ENCODE assay signal across 1 cellular context in genomic region chr22:24427500-24428164, GRCh38.
TF ChIP-seq lines count a peak whose summit lies in the region.

Gene ADORA2A (plus strand): TSS chr22:24427599. CDS start chr22:24433405, 5,806 bp downstream.

TF ChIP-seq in GM12878, 131 proteins besides CTCF, POLR2A, EP300 and RAD21 (continued from another document and continues in another):
- TF ChIP-seq, protein P1, sequence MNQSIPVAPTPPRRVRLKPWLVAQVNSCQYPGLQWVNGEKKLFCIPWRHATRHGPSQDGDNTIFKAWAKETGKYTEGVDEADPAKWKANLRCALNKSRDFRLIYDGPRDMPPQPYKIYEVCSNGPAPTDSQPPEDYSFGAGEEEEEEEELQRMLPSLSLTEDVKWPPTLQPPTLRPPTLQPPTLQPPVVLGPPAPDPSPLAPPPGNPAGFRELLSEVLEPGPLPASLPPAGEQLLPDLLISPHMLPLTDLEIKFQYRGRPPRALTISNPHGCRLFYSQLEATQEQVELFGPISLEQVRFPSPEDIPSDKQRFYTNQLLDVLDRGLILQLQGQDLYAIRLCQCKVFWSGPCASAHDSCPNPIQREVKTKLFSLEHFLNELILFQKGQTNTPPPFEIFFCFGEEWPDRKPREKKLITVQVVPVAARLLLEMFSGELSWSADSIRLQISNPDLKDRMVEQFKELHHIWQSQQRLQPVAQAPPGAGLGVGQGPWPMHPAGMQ (IDR thresholded peaks at IDR 0.05; ENCODE audit: borderline replicate concordance): no peak
- TF ChIP-seq SMAD5 (IDR thresholded peaks at IDR 0.05; ENCODE audit: low read depth): no peak
- TF ChIP-seq, protein P2, sequence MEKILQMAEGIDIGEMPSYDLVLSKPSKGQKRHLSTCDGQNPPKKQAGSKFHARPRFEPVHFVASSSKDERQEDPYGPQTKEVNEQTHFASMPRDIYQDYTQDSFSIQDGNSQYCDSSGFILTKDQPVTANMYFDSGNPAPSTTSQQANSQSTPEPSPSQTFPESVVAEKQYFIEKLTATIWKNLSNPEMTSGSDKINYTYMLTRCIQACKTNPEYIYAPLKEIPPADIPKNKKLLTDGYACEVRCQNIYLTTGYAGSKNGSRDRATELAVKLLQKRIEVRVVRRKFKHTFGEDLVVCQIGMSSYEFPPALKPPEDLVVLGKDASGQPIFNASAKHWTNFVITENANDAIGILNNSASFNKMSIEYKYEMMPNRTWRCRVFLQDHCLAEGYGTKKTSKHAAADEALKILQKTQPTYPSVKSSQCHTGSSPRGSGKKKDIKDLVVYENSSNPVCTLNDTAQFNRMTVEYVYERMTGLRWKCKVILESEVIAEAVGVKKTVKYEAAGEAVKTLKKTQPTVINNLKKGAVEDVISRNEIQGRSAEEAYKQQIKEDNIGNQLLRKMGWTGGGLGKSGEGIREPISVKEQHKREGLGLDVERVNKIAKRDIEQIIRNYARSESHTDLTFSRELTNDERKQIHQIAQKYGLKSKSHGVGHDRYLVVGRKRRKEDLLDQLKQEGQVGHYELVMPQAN (conservative IDR thresholded peaks at IDR 0.05): peak; percentile 37
- no peak for TF ChIP-seq ZSCAN29 (IDR thresholded peaks at IDR 0.05)
- no peak for TF ChIP-seq FOXM1 (IDR thresholded peaks at IDR 0.05; ENCODE audit: low read depth, low read length)
- TF ChIP-seq JUND (IDR thresholded peaks at IDR 0.05; ENCODE audit: low read depth, low read length): no peak
- no peak for TF ChIP-seq MYB (IDR thresholded peaks at IDR 0.05; ENCODE audit: borderline replicate concordance, low read depth, low read length)
- TF ChIP-seq USF2 (IDR thresholded peaks at IDR 0.05; ENCODE audit: borderline replicate concordance, low read depth, low read length): peak; percentile 84
- no peak for TF ChIP-seq CEBPB (IDR thresholded peaks at IDR 0.05; ENCODE audit: borderline replicate concordance in 1 of 2, low read depth in 2 of 2, low read length in 2 of 2)
- 0 out of 2 replicates have a peak, but pooled peaks have one; percentile 31 for TF ChIP-seq ZNF207 (IDR thresholded peaks at IDR 0.05; ENCODE audit: borderline replicate concordance)
- TF ChIP-seq HCFC1 (IDR thresholded peaks at IDR 0.05; ENCODE audit: low read length): no peak
- TF ChIP-seq FOS (IDR thresholded peaks at IDR 0.05; ENCODE audit: borderline replicate concordance, extremely low read depth, insufficient read length): no peak
- peak; percentile 29 for TF ChIP-seq PBX3 (IDR thresholded peaks at IDR 0.05; ENCODE audit: insufficient replicate concordance, low read depth, low read length)
- TF ChIP-seq E2F4 (IDR thresholded peaks at IDR 0.05; ENCODE audit: low read depth, low read length): no peak
- TF ChIP-seq IRF3 (IDR thresholded peaks at IDR 0.05): no peak
- TF ChIP-seq BCL3 (IDR thresholded peaks at IDR 0.05; ENCODE audit: borderline replicate concordance, insufficient read depth, low read depth, low read length, poor library complexity, severe bottlenecking): no peak
- TF ChIP-seq, protein P3, sequence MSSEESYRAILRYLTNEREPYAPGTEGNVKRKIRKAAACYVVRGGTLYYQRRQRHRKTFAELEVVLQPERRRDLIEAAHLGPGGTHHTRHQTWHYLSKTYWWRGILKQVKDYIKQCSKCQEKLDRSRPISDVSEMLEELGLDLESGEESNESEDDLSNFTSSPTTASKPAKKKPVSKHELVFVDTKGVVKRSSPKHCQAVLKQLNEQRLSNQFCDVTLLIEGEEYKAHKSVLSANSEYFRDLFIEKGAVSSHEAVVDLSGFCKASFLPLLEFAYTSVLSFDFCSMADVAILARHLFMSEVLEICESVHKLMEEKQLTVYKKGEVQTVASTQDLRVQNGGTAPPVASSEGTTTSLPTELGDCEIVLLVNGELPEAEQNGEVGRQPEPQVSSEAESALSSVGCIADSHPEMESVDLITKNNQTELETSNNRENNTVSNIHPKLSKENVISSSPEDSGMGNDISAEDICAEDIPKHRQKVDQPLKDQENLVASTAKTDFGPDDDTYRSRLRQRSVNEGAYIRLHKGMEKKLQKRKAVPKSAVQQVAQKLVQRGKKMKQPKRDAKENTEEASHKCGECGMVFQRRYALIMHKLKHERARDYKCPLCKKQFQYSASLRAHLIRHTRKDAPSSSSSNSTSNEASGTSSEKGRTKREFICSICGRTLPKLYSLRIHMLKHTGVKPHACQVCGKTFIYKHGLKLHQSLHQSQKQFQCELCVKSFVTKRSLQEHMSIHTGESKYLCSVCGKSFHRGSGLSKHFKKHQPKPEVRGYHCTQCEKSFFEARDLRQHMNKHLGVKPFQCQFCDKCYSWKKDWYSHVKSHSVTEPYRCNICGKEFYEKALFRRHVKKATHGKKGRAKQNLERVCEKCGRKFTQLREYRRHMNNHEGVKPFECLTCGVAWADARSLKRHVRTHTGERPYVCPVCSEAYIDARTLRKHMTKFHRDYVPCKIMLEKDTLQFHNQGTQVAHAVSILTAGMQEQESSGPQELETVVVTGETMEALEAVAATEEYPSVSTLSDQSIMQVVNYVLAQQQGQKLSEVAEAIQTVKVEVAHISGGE (CRISPR knock-in tag; IDR thresholded peaks at IDR 0.05): no peak
- TF ChIP-seq BCL11A (IDR thresholded peaks at IDR 0.05; ENCODE audit: low read depth, low read length): 0 out of 2 replicates have a peak, but pooled peaks have one; percentile 12
- TF ChIP-seq TAF1 (IDR thresholded peaks at IDR 0.05; ENCODE audit: borderline replicate concordance, low read depth, low read length): peak; percentile 18; the same call in 1 of the 2 replicates
- no peak for TF ChIP-seq ZNF274 (IDR thresholded peaks at IDR 0.05; ENCODE audit: insufficient read depth, insufficient read length)
- TF ChIP-seq CHD4 (IDR thresholded peaks at IDR 0.05): no peak
- TF ChIP-seq, protein P4, sequence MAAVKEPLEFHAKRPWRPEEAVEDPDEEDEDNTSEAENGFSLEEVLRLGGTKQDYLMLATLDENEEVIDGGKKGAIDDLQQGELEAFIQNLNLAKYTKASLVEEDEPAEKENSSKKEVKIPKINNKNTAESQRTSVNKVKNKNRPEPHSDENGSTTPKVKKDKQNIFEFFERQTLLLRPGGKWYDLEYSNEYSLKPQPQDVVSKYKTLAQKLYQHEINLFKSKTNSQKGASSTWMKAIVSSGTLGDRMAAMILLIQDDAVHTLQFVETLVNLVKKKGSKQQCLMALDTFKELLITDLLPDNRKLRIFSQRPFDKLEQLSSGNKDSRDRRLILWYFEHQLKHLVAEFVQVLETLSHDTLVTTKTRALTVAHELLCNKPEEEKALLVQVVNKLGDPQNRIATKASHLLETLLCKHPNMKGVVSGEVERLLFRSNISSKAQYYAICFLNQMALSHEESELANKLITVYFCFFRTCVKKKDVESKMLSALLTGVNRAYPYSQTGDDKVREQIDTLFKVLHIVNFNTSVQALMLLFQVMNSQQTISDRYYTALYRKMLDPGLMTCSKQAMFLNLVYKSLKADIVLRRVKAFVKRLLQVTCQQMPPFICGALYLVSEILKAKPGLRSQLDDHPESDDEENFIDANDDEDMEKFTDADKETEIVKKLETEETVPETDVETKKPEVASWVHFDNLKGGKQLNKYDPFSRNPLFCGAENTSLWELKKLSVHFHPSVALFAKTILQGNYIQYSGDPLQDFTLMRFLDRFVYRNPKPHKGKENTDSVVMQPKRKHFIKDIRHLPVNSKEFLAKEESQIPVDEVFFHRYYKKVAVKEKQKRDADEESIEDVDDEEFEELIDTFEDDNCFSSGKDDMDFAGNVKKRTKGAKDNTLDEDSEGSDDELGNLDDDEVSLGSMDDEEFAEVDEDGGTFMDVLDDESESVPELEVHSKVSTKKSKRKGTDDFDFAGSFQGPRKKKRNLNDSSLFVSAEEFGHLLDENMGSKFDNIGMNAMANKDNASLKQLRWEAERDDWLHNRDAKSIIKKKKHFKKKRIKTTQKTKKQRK (IDR thresholded peaks at IDR 0.05; ENCODE audit: low read depth, low read length): no peak
- no peak for TF ChIP-seq EZH2 (IDR thresholded peaks at IDR 0.05; ENCODE audit: borderline replicate concordance, control insufficient read depth, low read depth, low read length)
- TF ChIP-seq YBX1 (IDR thresholded peaks at IDR 0.05): no peak
- 0 out of 2 replicates have a peak, but pooled peaks have one; percentile 37 for TF ChIP-seq CHD1 (IDR thresholded peaks at IDR 0.05; ENCODE audit: low read depth, low read length)
- TF ChIP-seq CUX1 (IDR thresholded peaks at IDR 0.05; ENCODE audit: insufficient replicate concordance, low read depth, low read length): no peak
- no peak for TF ChIP-seq MEF2A (IDR thresholded peaks at IDR 0.05; ENCODE audit: insufficient read depth, low read depth, low read length)
